In the genomic region with DNA sequence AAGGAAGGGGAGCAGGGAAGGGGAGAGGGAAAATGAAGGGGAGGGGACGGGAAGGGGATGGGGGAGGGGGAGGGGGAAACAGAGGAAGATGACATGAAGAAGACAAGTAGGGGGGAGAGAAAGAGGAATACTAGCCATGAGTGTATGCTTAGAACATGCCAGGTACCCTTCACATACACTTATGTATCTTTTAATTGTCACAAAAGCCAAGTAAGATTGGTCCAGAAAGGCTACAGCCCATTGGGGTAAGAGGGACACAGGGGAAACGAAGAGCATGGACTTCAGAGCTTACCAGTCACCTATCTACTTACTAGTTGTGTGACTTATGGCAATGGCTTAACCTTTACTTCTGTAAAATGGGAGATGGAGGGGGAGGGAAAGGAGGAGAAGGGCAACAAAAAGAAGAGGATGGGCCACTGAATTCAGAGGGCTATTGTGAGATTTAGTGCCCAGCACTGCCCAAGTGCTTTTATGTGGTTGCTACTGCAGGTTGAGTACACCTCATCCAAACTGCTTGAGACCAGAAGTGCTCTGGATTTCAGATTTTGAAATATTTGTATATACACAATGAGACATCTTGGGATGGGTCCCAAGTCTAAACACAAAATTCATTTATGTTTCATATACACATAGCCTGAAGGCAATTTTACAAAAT, we compare ENCODE assay signal across 22 cellular contexts.
DNase-seq lines count a peak whose midpoint lies in the region; ATAC-seq, FAIRE-seq and TF ChIP-seq lines count a peak whose summit lies in the region.
"Had no signal": no experiment of that assay in that cellular context is flagged by ENCODE, and none has a peak within 500 bp of the region (broad histone marks: within the 10 kb centered on the region; RNA-seq: fewer than 3 reads in every experiment).

No MANE protein-coding gene starts in this region.

- H3K36me3 ChIP-seq in HepG2 (replicated peaks in 1 of 2; ENCODE audit: control insufficient read depth in 1 of 2, insufficient read depth in 2 of 2, low read length in 2 of 2), result peaks cover 32 to 85% of the 10 kb centered on the region in 2 experiments
- H3K36me3 ChIP-seq in right lobe of liver, result peaks cover 0 to 3% (median 0%) of the 10 kb centered on the region in 4 donors
- peaks cover 19% of the 10 kb centered on the region for H3K36me3 ChIP-seq in upper lobe of right lung
- no peaks in the 10 kb centered on the region for H3K36me3 ChIP-seq in effector memory CD4-positive, alpha-beta T cell (ENCODE audit: control insufficient read depth, insufficient read depth, low read length)
- H3K36me3 ChIP-seq: BE2C had no signal

- no peak overlapping the region for H2AFZ ChIP-seq in HepG2 (ENCODE audit: low read length)

- no peaks in the 10 kb centered on the region for H3K79me2 ChIP-seq in HepG2 (ENCODE audit: insufficient read depth, low read length)

- CTCF ChIA-PET in HepG2 (lab: Yijun Ruan, JAX; ENCODE audit: low intra/inter-chr PET ratio, low total read pairs), result interaction anchor here (3.7 kb wide), 1 partner anchor 112 kb away, joined by 39 read pairs; no protein-coding TSS in a partner anchor
- CTCF ChIA-PET in activated CD8-positive, alpha-beta T cell treated with anti-CD3 and anti-CD28 coated beads for 36 hours (lab: Charles Lee), result interaction anchor here (1.7 kb wide), 1 partner anchor 10 kb away, joined by 5 read pairs; no protein-coding TSS in a partner anchor

- BruUV-seq in HepG2 (replicated peaks; lab: Mats Ljungman, UMichigan), result no TSS peak

- no peak for TF ChIP-seq POLR2A in HepG2 (IDR thresholded peaks at IDR 0.05; ENCODE audit: insufficient read depth in 1 of 2, low read depth in 2 of 2, low read length in 2 of 2)
- no peak for TF ChIP-seq POLR2A in right lobe of liver (IDR thresholded peaks at IDR 0.05)

- H3K27ac ChIP-seq in HepG2 (ENCODE audit: extremely low read length, insufficient read depth, low read length), result no peak overlapping the region
- H3K27ac ChIP-seq in right lobe of liver, result no peak overlapping the region
- H3K27ac ChIP-seq in upper lobe of right lung, result no peak overlapping the region
- no peak overlapping the region for H3K27ac ChIP-seq in effector memory CD4-positive, alpha-beta T cell (ENCODE audit: insufficient read depth, low read length, poor library complexity, severe bottlenecking)

- H3K9me3 ChIP-seq in HepG2 (ENCODE audit: low read length), result no peaks in the 10 kb centered on the region
- H3K9me3 ChIP-seq in right lobe of liver, result no peaks in the 10 kb centered on the region
- no peaks in the 10 kb centered on the region for H3K9me3 ChIP-seq in upper lobe of right lung
- no peaks in the 10 kb centered on the region for H3K9me3 ChIP-seq in effector memory CD4-positive, alpha-beta T cell (ENCODE audit: control insufficient read depth, low read length)
- H3K9me3 ChIP-seq: BE2C had no signal

- no peaks in the 10 kb centered on the region for H3K36me3 Mint-ChIP-seq in activated CD8-positive, alpha-beta T cell treated with anti-CD3 and anti-CD28 coated beads for 36 hours (ENCODE audit: low read depth)

- TF ChIP-seq CTCF in HepG2 (CRISPR knock-in tag; IDR thresholded peaks at IDR 0.05), result no peak
- TF ChIP-seq CTCF in right lobe of liver (IDR thresholded peaks at IDR 0.05), result no peak
- no peak for TF ChIP-seq CTCF in activated CD8-positive, alpha-beta T cell treated with anti-CD3 and anti-CD28 coated beads for 36 hours (IDR thresholded peaks at IDR 0.05)
- no peak for TF ChIP-seq CTCF in upper lobe of right lung (IDR thresholded peaks at IDR 0.05)

- intact Hi-C loops in HepG2 (cut with micrococcal nuclease; ENCODE audit: unreplicated experiment) (no loop called here), right lobe of liver (cut with DNase I) (no loop called here), upper lobe of right lung (cut with DNase I) (no loop called here)
- intact Hi-C loops in activated CD8-positive, alpha-beta T cell treated with anti-CD3 and anti-CD28 coated beads for 36 hours (cut with micrococcal nuclease), result no loop called here

- TF ChIP-seq RAD21 in HepG2 (CRISPR knock-in tag; IDR thresholded peaks at IDR 0.05), result no peak

- 96% methylated on average over 2 of the region's 2 CpGs for WGBS in HepG2 (ENCODE audit: low lambda C conversion rate)
- WGBS in right lobe of liver (ENCODE audit: insufficient coverage, low coverage, low lambda C conversion rate, missing lambda C conversion rate), result 85% methylated on average over 2 of the region's 2 CpGs

- H3K4me3 Mint-ChIP-seq in activated CD8-positive, alpha-beta T cell treated with anti-CD3 and anti-CD28 coated beads for 36 hours, result no peak overlapping the region
- H3K4me3 Mint-ChIP-seq: CD4-positive, alpha-beta T cell had no signal

- H3K4me1 Mint-ChIP-seq in activated CD8-positive, alpha-beta T cell treated with anti-CD3 and anti-CD28 coated beads for 36 hours (ENCODE audit: low read depth), result no peaks in the 10 kb centered on the region

- no peak overlapping the region for H3K9ac ChIP-seq in HepG2 (ENCODE audit: insufficient read depth, low read depth, low read length)

- ATAC-seq in HepG2 (peak; percentile 47), right lobe of liver (no peak), upper lobe of right lung (peak; percentile 47), GM21619 (IDR thresholded peaks at IDR 0.05; ENCODE audit: unreplicated experiment) (no peak)
- peak; percentile 20 for ATAC-seq in activated CD8-positive, alpha-beta T cell treated with anti-CD3 and anti-CD28 coated beads for 36 hours
- ATAC-seq: Panc1, Right ventricle myocardium inferior had no signal

- H3K27me3 ChIP-seq in HepG2 (ENCODE audit: control insufficient read depth in 1 of 2, insufficient read depth in 2 of 2, low read length in 2 of 2) (no peaks in the 10 kb centered on the region), right lobe of liver (no peaks in the 10 kb centered on the region), upper lobe of right lung (no peaks in the 10 kb centered on the region)
- no peaks in the 10 kb centered on the region for H3K27me3 ChIP-seq in effector memory CD4-positive, alpha-beta T cell (replicated peaks; ENCODE audit: control insufficient read depth, insufficient read depth, low read length, poor library complexity, severe bottlenecking)
- H3K27me3 ChIP-seq: BE2C had no signal

- TF ChIP-seq EP300 in HepG2 (IDR thresholded peaks at IDR 0.05; ENCODE audit: low read depth in 2 of 2, low read length in 2 of 2), result no peak
- no peak for TF ChIP-seq EP300 in HepG2 (CRISPR knock-in tag; IDR thresholded peaks at IDR 0.05; ENCODE audit: borderline replicate concordance)

- H3K9me3 Mint-ChIP-seq in activated CD8-positive, alpha-beta T cell treated with anti-CD3 and anti-CD28 coated beads for 36 hours, result no peaks in the 10 kb centered on the region
- H3K9me3 Mint-ChIP-seq: CD4-positive, alpha-beta T cell had no signal

- FAIRE-seq in HepG2 (lab: Jason Lieb, UNC), result no peak

- in situ Hi-C loops in HepG2 (cut with HindIII; ENCODE audit: extremely low pct_ligation_motif_present, low pct_unique_long_range_greater_than_20kb), result no loop called here

- H3K4me3 ChIP-seq in HepG2 (replicated peaks in 1 of 3; ENCODE audit: insufficient read depth in 1 of 3, low read depth in 2 of 3, low read length in 3 of 3), result no peak overlapping the region
- no peak overlapping the region for H3K4me3 ChIP-seq in right lobe of liver
- no peak overlapping the region for H3K4me3 ChIP-seq in upper lobe of right lung
- no peak overlapping the region for H3K4me3 ChIP-seq in effector memory CD4-positive, alpha-beta T cell (ENCODE audit: insufficient read depth, low read depth, low read length, poor library complexity, severe bottlenecking)

- no peaks in the 10 kb centered on the region for H4K20me1 ChIP-seq in HepG2 (ENCODE audit: insufficient read depth, low read length)

- H3K27me3 Mint-ChIP-seq in activated CD8-positive, alpha-beta T cell treated with anti-CD3 and anti-CD28 coated beads for 36 hours, result no peaks in the 10 kb centered on the region
- H3K27me3 Mint-ChIP-seq: CD4-positive, alpha-beta T cell had no signal

- H3K4me1 ChIP-seq in HepG2 (ENCODE audit: insufficient read depth, low read length), result no peaks in the 10 kb centered on the region
- no peaks in the 10 kb centered on the region for H3K4me1 ChIP-seq in right lobe of liver
- H3K4me1 ChIP-seq in upper lobe of right lung, result no peaks in the 10 kb centered on the region
- no peaks in the 10 kb centered on the region for H3K4me1 ChIP-seq in effector memory CD4-positive, alpha-beta T cell (ENCODE audit: control insufficient read depth, insufficient read depth, low read length, poor library complexity, severe bottlenecking)
- H3K4me1 ChIP-seq: BE2C had no signal

- DNase-seq in DMS53 (lab: John Stamatoyannopoulos, UW) (peak; percentile 19), DMS53 treated with DMSO at 0.1 percent for 48 hours (lab: John Stamatoyannopoulos, UW; ENCODE audit: unreplicated experiment) (no peak), HepG2 (ENCODE audit: low spot score) (no peak), right lobe of liver (no peak), upper lobe of right lung (no peak)
- DNase-seq in activated CD8-positive, alpha-beta T cell treated with anti-CD3 and anti-CD28 coated beads for 36 hours, result no peak
- no peak for DNase-seq in effector memory CD4-positive, alpha-beta T cell
- DNase-seq: 8988T; BE2C; Calu3; CD4-positive, alpha-beta T cell; DND-41; GDM1; H7; NCI-H1048; NCI-H1436 treated with DMSO at 0.1 percent for 48 hours; NCI-H2029 treated with DMSO at 0.1 percent for 48 hours; NCI-H510A; NCI-H82 had no signal

- H3K27ac Mint-ChIP-seq in activated CD8-positive, alpha-beta T cell treated with anti-CD3 and anti-CD28 coated beads for 36 hours, result no peak overlapping the region
- H3K27ac Mint-ChIP-seq: CD4-positive, alpha-beta T cell had no signal

- no peak overlapping the region for H3K4me2 ChIP-seq in HepG2 (ENCODE audit: low read depth, low read length)

- POLR2A ChIA-PET in HepG2 (lab: Yijun Ruan, JAX), result no interaction called here
- POLR2A ChIA-PET in activated CD8-positive, alpha-beta T cell treated with anti-CD3 and anti-CD28 coated beads for 36 hours (lab: Charles Lee), result no interaction called here

TF ChIP-seq in HepG2, 621 proteins besides CTCF, POLR2A, EP300 and RAD21:
- TF ChIP-seq SMAD9 (CRISPR knock-in tag; IDR thresholded peaks at IDR 0.05), result no peak
- no peak for TF ChIP-seq MED13 (CRISPR knock-in tag; IDR thresholded peaks at IDR 0.05)
- peak; percentile 94 for TF ChIP-seq PCBP2 (optimal IDR thresholded peaks at IDR 0.05; ENCODE audit: low read depth, low read length, poor library complexity, severe bottlenecking)
- no peak for TF ChIP-seq HDAC2 (CRISPR knock-in tag; IDR thresholded peaks at IDR 0.05)
- TF ChIP-seq SMAD1 (CRISPR knock-in tag; IDR thresholded peaks at IDR 0.05; ENCODE audit: borderline replicate concordance, low read depth), result no peak
- TF ChIP-seq RBM22 (optimal IDR thresholded peaks at IDR 0.05; ENCODE audit: low read length), result peak; percentile 89
- TF ChIP-seq HNRNPK (IDR thresholded peaks at IDR 0.05; ENCODE audit: low read depth, low read length, poor library complexity, severe bottlenecking), result peak; percentile 88
- no peak for TF ChIP-seq ZSCAN22 (CRISPR knock-in tag; IDR thresholded peaks at IDR 0.05)

Comparison
In these comparisons a context has a peak if more than half of its experiments do, and no peak if none do; other contexts are left out.
1. ATAC-seq: peak in HepG2 (single experiment), activated CD8-positive, alpha-beta T cell treated with anti-CD3 and anti-CD28 coated beads for 36 hours (single experiment) and upper lobe of right lung (single experiment); none in right lobe of liver (0 of 4) and GM21619 (single experiment).